Comparison of ENCODE assay signal across 1 cellular context in the genomic region with DNA sequence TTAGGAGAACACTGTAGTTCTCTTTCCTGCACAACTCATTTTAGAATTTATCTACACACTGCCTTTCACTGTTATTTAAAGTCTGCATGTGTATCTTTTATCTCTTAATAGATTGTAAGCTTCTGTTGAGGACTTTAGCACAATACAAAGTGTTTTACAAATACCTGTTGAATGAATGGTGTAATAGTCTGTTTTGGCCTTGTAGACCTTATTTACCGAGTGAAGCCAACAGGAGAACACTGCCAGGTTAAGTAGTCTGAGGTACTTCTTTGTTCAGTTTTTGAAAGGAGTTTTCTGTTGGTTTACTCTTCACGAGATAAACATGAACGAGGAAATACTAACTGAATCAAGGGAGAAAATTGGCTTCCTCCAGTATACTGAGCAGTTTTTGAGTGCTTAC.
A peak's percentile ranks its signal among the peaks of the same experiment; 100 is the strongest.
TF ChIP-seq lines count a peak whose summit lies in the region.

No MANE protein-coding gene starts in this region.

TF ChIP-seq in HepG2, 621 proteins besides CTCF, POLR2A, EP300 and RAD21 (continued from another document and continues in another):
- TF ChIP-seq AHDC1 (CRISPR knock-in tag; IDR thresholded peaks at IDR 0.05; ENCODE audit: borderline replicate concordance) (peak; percentile 74; the same call in 1 of the 2 replicates), ZFP36 (IDR thresholded peaks at IDR 0.05; ENCODE audit: borderline replicate concordance, low read depth, low read length, partially characterized antibody) (no peak), FOXP4 (CRISPR knock-in tag; IDR thresholded peaks at IDR 0.05) (peak; percentile 90), ZGPAT (CRISPR knock-in tag; IDR thresholded peaks at IDR 0.05) (peak; percentile 74), NFE2 (CRISPR knock-in tag; IDR thresholded peaks at IDR 0.05) (no peak), MBD4 (IDR thresholded peaks at IDR 0.05; ENCODE audit: borderline replicate concordance, low read length) (no peak), MYC (CRISPR knock-in tag; IDR thresholded peaks at IDR 0.05; ENCODE audit: borderline replicate concordance) (no peak), ZNF614 (CRISPR knock-in tag; IDR thresholded peaks at IDR 0.05; ENCODE audit: borderline replicate concordance) (0 out of 2 replicates have a peak, but pooled peaks have one; percentile 62), ZNF563 (CRISPR knock-in tag; IDR thresholded peaks at IDR 0.05) (no peak), TRIM22 (IDR thresholded peaks at IDR 0.05) (no peak), ZNF3 (CRISPR knock-in tag; IDR thresholded peaks at IDR 0.05) (no peak), ARNT2 (CRISPR knock-in tag; IDR thresholded peaks at IDR 0.05; ENCODE audit: low read depth) (no peak), ZNF296 (CRISPR knock-in tag; conservative IDR thresholded peaks at IDR 0.05) (no peak), ZNF598 (CRISPR knock-in tag; IDR thresholded peaks at IDR 0.05; ENCODE audit: borderline replicate concordance) (no peak), RBM22 (optimal IDR thresholded peaks at IDR 0.05; ENCODE audit: low read length) (no peak), HIC2 (CRISPR knock-in tag; IDR thresholded peaks at IDR 0.05; ENCODE audit: low read depth) (no peak)
- TF ChIP-seq, protein P1, sequence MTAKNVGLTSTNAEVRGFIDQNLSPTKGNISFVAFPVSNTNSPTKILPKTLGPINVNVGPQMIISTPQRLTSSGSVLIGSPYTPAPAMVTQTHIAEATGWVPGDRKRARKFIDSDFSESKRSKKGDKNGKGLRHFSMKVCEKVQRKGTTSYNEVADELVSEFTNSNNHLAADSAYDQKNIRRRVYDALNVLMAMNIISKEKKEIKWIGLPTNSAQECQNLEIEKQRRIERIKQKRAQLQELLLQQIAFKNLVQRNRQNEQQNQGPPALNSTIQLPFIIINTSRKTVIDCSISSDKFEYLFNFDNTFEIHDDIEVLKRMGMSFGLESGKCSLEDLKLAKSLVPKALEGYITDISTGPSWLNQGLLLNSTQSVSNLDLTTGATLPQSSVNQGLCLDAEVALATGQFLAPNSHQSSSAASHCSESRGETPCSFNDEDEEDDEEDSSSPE (CRISPR knock-in tag; IDR thresholded peaks at IDR 0.05): no peak
- TF ChIP-seq, protein P2, sequence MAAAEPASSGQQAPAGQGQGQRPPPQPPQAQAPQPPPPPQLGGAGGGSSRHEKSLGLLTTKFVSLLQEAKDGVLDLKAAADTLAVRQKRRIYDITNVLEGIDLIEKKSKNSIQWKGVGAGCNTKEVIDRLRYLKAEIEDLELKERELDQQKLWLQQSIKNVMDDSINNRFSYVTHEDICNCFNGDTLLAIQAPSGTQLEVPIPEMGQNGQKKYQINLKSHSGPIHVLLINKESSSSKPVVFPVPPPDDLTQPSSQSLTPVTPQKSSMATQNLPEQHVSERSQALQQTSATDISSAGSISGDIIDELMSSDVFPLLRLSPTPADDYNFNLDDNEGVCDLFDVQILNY (CRISPR knock-in tag; conservative IDR thresholded peaks at IDR 0.05): no peak
- TF ChIP-seq, protein P3, sequence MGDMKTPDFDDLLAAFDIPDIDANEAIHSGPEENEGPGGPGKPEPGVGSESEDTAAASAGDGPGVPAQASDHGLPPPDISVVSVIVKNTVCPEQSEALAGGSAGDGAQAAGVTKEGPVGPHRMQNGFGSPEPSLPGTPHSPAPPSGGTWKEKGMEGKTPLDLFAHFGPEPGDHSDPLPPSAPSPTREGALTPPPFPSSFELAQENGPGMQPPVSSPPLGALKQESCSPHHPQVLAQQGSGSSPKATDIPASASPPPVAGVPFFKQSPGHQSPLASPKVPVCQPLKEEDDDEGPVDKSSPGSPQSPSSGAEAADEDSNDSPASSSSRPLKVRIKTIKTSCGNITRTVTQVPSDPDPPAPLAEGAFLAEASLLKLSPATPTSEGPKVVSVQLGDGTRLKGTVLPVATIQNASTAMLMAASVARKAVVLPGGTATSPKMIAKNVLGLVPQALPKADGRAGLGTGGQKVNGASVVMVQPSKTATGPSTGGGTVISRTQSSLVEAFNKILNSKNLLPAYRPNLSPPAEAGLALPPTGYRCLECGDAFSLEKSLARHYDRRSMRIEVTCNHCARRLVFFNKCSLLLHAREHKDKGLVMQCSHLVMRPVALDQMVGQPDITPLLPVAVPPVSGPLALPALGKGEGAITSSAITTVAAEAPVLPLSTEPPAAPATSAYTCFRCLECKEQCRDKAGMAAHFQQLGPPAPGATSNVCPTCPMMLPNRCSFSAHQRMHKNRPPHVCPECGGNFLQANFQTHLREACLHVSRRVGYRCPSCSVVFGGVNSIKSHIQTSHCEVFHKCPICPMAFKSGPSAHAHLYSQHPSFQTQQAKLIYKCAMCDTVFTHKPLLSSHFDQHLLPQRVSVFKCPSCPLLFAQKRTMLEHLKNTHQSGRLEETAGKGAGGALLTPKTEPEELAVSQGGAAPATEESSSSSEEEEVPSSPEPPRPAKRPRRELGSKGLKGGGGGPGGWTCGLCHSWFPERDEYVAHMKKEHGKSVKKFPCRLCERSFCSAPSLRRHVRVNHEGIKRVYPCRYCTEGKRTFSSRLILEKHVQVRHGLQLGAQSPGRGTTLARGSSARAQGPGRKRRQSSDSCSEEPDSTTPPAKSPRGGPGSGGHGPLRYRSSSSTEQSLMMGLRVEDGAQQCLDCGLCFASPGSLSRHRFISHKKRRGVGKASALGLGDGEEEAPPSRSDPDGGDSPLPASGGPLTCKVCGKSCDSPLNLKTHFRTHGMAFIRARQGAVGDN (CRISPR knock-in tag; IDR thresholded peaks at IDR 0.05): no peak
- TF ChIP-seq, protein P4, sequence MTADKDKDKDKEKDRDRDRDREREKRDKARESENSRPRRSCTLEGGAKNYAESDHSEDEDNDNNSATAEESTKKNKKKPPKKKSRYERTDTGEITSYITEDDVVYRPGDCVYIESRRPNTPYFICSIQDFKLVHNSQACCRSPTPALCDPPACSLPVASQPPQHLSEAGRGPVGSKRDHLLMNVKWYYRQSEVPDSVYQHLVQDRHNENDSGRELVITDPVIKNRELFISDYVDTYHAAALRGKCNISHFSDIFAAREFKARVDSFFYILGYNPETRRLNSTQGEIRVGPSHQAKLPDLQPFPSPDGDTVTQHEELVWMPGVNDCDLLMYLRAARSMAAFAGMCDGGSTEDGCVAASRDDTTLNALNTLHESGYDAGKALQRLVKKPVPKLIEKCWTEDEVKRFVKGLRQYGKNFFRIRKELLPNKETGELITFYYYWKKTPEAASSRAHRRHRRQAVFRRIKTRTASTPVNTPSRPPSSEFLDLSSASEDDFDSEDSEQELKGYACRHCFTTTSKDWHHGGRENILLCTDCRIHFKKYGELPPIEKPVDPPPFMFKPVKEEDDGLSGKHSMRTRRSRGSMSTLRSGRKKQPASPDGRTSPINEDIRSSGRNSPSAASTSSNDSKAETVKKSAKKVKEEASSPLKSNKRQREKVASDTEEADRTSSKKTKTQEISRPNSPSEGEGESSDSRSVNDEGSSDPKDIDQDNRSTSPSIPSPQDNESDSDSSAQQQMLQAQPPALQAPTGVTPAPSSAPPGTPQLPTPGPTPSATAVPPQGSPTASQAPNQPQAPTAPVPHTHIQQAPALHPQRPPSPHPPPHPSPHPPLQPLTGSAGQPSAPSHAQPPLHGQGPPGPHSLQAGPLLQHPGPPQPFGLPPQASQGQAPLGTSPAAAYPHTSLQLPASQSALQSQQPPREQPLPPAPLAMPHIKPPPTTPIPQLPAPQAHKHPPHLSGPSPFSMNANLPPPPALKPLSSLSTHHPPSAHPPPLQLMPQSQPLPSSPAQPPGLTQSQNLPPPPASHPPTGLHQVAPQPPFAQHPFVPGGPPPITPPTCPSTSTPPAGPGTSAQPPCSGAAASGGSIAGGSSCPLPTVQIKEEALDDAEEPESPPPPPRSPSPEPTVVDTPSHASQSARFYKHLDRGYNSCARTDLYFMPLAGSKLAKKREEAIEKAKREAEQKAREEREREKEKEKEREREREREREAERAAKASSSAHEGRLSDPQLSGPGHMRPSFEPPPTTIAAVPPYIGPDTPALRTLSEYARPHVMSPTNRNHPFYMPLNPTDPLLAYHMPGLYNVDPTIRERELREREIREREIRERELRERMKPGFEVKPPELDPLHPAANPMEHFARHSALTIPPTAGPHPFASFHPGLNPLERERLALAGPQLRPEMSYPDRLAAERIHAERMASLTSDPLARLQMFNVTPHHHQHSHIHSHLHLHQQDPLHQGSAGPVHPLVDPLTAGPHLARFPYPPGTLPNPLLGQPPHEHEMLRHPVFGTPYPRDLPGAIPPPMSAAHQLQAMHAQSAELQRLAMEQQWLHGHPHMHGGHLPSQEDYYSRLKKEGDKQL (CRISPR knock-in tag; IDR thresholded peaks at IDR 0.05; ENCODE audit: low read depth): no peak; the same call in 1 of the 2 replicates
- TF ChIP-seq, protein P5, sequence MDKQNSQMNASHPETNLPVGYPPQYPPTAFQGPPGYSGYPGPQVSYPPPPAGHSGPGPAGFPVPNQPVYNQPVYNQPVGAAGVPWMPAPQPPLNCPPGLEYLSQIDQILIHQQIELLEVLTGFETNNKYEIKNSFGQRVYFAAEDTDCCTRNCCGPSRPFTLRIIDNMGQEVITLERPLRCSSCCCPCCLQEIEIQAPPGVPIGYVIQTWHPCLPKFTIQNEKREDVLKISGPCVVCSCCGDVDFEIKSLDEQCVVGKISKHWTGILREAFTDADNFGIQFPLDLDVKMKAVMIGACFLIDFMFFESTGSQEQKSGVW (CRISPR knock-in tag; IDR thresholded peaks at IDR 0.05; ENCODE audit: borderline replicate concordance): no peak
